ENCODE assay signal across 1 cellular context in the genomic region with DNA sequence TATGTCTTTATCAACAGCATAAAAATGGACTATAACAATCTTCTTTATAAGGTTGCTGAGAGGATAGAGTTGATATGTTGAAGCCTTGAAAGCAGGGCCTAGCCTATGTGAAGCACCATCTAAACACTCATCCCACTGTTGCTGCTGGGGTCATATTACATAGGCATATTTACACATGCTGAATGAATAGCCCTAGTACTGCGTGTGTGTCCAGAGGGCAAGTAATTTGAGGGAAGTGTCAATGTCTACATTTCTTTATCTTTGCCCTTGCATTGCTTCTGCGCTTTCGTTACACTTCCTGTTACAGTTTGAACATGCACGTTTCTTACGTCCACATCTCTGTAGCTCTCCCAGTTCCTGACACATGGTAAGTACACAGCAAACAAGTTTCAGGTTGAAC.
A peak's percentile ranks its signal among the peaks of the same experiment; 100 is the strongest.
TF ChIP-seq lines count a peak whose summit lies in the region.

No MANE protein-coding gene starts in this region.

TF ChIP-seq in HepG2, 621 proteins besides CTCF, POLR2A, EP300 and RAD21 (continued from another document and continues in another):
- TF ChIP-seq, protein P1, sequence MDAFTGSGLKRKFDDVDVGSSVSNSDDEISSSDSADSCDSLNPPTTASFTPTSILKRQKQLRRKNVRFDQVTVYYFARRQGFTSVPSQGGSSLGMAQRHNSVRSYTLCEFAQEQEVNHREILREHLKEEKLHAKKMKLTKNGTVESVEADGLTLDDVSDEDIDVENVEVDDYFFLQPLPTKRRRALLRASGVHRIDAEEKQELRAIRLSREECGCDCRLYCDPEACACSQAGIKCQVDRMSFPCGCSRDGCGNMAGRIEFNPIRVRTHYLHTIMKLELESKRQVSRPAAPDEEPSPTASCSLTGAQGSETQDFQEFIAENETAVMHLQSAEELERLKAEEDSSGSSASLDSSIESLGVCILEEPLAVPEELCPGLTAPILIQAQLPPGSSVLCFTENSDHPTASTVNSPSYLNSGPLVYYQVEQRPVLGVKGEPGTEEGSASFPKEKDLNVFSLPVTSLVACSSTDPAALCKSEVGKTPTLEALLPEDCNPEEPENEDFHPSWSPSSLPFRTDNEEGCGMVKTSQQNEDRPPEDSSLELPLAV (CRISPR knock-in tag; conservative IDR thresholded peaks at IDR 0.05; ENCODE audit: low read depth): no peak
- no peak for TF ChIP-seq ZNF256 (CRISPR knock-in tag; conservative IDR thresholded peaks at IDR 0.05)
- no peak for TF ChIP-seq SALL2 (CRISPR knock-in tag; IDR thresholded peaks at IDR 0.05)
- TF ChIP-seq, protein P2, sequence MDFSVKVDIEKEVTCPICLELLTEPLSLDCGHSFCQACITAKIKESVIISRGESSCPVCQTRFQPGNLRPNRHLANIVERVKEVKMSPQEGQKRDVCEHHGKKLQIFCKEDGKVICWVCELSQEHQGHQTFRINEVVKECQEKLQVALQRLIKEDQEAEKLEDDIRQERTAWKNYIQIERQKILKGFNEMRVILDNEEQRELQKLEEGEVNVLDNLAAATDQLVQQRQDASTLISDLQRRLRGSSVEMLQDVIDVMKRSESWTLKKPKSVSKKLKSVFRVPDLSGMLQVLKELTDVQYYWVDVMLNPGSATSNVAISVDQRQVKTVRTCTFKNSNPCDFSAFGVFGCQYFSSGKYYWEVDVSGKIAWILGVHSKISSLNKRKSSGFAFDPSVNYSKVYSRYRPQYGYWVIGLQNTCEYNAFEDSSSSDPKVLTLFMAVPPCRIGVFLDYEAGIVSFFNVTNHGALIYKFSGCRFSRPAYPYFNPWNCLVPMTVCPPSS (IDR thresholded peaks at IDR 0.05): no peak
- TF ChIP-seq, protein P3, sequence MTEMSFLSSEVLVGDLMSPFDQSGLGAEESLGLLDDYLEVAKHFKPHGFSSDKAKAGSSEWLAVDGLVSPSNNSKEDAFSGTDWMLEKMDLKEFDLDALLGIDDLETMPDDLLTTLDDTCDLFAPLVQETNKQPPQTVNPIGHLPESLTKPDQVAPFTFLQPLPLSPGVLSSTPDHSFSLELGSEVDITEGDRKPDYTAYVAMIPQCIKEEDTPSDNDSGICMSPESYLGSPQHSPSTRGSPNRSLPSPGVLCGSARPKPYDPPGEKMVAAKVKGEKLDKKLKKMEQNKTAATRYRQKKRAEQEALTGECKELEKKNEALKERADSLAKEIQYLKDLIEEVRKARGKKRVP (CRISPR knock-in tag; IDR thresholded peaks at IDR 0.05): no peak
- TF ChIP-seq SOX13 (IDR thresholded peaks at IDR 0.05): no peak
- peak in 1 of 2 experiments; percentile 64; a peak in 1 of 4 replicates for TF ChIP-seq SOX13 (CRISPR knock-in tag; conservative IDR thresholded peaks at IDR 0.05 in 1 of 2, IDR thresholded peaks at IDR 0.05 in 1 of 2)
- TF ChIP-seq, protein P4, sequence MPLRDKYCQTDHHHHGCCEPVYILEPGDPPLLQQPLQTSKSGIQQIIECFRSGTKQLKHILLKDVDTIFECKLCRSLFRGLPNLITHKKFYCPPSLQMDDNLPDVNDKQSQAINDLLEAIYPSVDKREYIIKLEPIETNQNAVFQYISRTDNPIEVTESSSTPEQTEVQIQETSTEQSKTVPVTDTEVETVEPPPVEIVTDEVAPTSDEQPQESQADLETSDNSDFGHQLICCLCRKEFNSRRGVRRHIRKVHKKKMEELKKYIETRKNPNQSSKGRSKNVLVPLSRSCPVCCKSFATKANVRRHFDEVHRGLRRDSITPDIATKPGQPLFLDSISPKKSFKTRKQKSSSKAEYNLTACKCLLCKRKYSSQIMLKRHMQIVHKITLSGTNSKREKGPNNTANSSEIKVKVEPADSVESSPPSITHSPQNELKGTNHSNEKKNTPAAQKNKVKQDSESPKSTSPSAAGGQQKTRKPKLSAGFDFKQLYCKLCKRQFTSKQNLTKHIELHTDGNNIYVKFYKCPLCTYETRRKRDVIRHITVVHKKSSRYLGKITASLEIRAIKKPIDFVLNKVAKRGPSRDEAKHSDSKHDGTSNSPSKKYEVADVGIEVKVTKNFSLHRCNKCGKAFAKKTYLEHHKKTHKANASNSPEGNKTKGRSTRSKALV (CRISPR knock-in tag; IDR thresholded peaks at IDR 0.05): no peak
- TF ChIP-seq, protein P5, sequence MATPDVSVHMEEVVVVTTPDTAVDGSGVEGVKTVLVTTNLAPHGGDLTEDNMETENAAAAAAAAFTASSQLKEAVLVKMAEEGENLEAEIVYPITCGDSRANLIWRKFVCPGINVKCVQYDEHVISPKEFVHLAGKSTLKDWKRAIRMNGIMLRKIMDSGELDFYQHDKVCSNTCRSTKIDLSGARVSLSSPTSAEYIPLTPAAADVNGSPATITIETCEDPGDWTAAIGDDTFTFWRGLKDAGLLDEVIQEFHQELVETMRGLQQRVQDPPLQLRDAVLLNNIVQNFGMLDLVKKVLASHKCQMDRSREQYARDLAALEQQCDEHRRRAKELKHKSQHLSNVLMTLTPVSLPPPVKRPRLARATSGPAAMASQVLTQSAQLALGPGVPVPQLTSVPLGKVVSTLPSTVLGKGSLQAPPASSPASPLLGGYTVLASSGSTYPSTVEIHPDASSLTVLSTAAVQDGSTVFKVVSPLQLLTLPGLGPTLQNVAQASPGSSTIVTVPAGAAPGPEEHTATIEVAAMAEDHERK (CRISPR knock-in tag; IDR thresholded peaks at IDR 0.05; ENCODE audit: low read depth): no peak
- TF ChIP-seq, protein P6, sequence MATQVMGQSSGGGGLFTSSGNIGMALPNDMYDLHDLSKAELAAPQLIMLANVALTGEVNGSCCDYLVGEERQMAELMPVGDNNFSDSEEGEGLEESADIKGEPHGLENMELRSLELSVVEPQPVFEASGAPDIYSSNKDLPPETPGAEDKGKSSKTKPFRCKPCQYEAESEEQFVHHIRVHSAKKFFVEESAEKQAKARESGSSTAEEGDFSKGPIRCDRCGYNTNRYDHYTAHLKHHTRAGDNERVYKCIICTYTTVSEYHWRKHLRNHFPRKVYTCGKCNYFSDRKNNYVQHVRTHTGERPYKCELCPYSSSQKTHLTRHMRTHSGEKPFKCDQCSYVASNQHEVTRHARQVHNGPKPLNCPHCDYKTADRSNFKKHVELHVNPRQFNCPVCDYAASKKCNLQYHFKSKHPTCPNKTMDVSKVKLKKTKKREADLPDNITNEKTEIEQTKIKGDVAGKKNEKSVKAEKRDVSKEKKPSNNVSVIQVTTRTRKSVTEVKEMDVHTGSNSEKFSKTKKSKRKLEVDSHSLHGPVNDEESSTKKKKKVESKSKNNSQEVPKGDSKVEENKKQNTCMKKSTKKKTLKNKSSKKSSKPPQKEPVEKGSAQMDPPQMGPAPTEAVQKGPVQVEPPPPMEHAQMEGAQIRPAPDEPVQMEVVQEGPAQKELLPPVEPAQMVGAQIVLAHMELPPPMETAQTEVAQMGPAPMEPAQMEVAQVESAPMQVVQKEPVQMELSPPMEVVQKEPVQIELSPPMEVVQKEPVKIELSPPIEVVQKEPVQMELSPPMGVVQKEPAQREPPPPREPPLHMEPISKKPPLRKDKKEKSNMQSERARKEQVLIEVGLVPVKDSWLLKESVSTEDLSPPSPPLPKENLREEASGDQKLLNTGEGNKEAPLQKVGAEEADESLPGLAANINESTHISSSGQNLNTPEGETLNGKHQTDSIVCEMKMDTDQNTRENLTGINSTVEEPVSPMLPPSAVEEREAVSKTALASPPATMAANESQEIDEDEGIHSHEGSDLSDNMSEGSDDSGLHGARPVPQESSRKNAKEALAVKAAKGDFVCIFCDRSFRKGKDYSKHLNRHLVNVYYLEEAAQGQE (IDR thresholded peaks at IDR 0.05; ENCODE audit: borderline replicate concordance in 1 of 2, low read depth in 1 of 2, low read length in 2 of 2): no peak; a peak in 1 of 4 replicates
- TF ChIP-seq ZNF703 (CRISPR knock-in tag; IDR thresholded peaks at IDR 0.05; ENCODE audit: borderline replicate concordance): no peak
- peak; percentile 69 for TF ChIP-seq REPIN1 (CRISPR knock-in tag; IDR thresholded peaks at IDR 0.05; ENCODE audit: borderline replicate concordance, low read depth)
- no peak for TF ChIP-seq ADNP (CRISPR knock-in tag; IDR thresholded peaks at IDR 0.05)
- TF ChIP-seq, protein P7, sequence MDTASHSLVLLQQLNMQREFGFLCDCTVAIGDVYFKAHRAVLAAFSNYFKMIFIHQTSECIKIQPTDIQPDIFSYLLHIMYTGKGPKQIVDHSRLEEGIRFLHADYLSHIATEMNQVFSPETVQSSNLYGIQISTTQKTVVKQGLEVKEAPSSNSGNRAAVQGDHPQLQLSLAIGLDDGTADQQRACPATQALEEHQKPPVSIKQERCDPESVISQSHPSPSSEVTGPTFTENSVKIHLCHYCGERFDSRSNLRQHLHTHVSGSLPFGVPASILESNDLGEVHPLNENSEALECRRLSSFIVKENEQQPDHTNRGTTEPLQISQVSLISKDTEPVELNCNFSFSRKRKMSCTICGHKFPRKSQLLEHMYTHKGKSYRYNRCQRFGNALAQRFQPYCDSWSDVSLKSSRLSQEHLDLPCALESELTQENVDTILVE (CRISPR knock-in tag; IDR thresholded peaks at IDR 0.05): no peak
- TF ChIP-seq, protein P8, sequence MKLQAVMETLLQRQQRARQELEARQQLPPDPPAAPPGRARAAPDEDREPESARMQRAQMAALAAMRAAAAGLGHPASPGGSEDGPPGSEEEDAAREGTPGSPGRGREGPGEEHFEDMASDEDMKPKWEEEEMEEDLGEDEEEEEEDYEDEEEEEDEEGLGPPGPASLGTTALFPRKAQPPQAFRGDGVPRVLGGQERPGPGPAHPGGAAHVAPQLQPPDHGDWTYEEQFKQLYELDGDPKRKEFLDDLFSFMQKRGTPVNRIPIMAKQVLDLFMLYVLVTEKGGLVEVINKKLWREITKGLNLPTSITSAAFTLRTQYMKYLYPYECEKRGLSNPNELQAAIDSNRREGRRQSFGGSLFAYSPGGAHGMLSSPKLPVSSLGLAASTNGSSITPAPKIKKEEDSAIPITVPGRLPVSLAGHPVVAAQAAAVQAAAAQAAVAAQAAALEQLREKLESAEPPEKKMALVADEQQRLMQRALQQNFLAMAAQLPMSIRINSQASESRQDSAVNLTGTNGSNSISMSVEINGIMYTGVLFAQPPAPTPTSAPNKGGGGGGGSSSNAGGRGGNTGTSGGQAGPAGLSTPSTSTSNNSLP (IDR thresholded peaks at IDR 0.05; ENCODE audit: low read depth, low read length): peak; percentile 70; the same call in 1 of the 2 replicates
- TF ChIP-seq ZNF333 (CRISPR knock-in tag; IDR thresholded peaks at IDR 0.05; ENCODE audit: borderline replicate concordance): no peak
- TF ChIP-seq, protein P9, sequence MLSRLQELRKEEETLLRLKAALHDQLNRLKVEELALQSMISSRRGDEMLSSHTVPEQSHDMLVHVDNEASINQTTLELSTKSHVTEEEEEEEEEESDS (CRISPR knock-in tag; IDR thresholded peaks at IDR 0.05; ENCODE audit: borderline replicate concordance): no peak
- TF ChIP-seq MEIS1 (CRISPR knock-in tag; IDR thresholded peaks at IDR 0.05; ENCODE audit: borderline replicate concordance): no peak
- no peak for TF ChIP-seq ZNF879 (CRISPR knock-in tag; IDR thresholded peaks at IDR 0.05)
- 0 out of 2 replicates have a peak, but pooled peaks have one; percentile 52 for TF ChIP-seq NFKBIZ (CRISPR knock-in tag; IDR thresholded peaks at IDR 0.05)
- 0 out of 2 replicates have a peak, but pooled peaks have one; percentile 19 for TF ChIP-seq HNF4G (IDR thresholded peaks at IDR 0.05; ENCODE audit: borderline replicate concordance, low read depth, low read length)
- no peak; the same call in 1 of the 2 replicates for TF ChIP-seq HNF4G (CRISPR knock-in tag; IDR thresholded peaks at IDR 0.05; ENCODE audit: borderline replicate concordance, low read depth)
- TF ChIP-seq, protein P10, sequence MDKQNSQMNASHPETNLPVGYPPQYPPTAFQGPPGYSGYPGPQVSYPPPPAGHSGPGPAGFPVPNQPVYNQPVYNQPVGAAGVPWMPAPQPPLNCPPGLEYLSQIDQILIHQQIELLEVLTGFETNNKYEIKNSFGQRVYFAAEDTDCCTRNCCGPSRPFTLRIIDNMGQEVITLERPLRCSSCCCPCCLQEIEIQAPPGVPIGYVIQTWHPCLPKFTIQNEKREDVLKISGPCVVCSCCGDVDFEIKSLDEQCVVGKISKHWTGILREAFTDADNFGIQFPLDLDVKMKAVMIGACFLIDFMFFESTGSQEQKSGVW (CRISPR knock-in tag; IDR thresholded peaks at IDR 0.05; ENCODE audit: borderline replicate concordance): no peak
- no peak for TF ChIP-seq ARHGAP35 (CRISPR knock-in tag; IDR thresholded peaks at IDR 0.05; ENCODE audit: borderline replicate concordance)
- peak; percentile 84; the same call in 1 of the 2 replicates for TF ChIP-seq FOXK1 (CRISPR knock-in tag; IDR thresholded peaks at IDR 0.05; ENCODE audit: borderline replicate concordance, low read depth)
- TF ChIP-seq ZNF432 (CRISPR knock-in tag; IDR thresholded peaks at IDR 0.05; ENCODE audit: borderline replicate concordance): 0 out of 2 replicates have a peak, but pooled peaks have one; percentile 19
- no peak for TF ChIP-seq NPAS2 (CRISPR knock-in tag; IDR thresholded peaks at IDR 0.05; ENCODE audit: borderline replicate concordance)
- TF ChIP-seq ZNF644 (CRISPR knock-in tag; IDR thresholded peaks at IDR 0.05; ENCODE audit: low read depth): peak; percentile 79
- peak; percentile 74; the same call in 1 of the 2 replicates for TF ChIP-seq RXRB (CRISPR knock-in tag; IDR thresholded peaks at IDR 0.05; ENCODE audit: borderline replicate concordance)
- TF ChIP-seq, protein P11, sequence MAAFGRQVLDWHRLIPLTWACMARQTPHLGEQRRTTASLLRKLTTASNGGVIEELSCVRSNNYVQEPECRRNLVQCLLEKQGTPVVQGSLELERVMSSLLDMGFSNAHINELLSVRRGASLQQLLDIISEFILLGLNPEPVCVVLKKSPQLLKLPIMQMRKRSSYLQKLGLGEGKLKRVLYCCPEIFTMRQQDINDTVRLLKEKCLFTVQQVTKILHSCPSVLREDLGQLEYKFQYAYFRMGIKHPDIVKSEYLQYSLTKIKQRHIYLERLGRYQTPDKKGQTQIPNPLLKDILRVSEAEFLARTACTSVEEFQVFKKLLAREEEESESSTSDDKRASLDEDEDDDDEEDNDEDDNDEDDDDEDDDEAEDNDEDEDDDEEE (CRISPR knock-in tag; IDR thresholded peaks at IDR 0.05): no peak
- TF ChIP-seq PLRG1 (conservative IDR thresholded peaks at IDR 0.05): no peak
- no peak for TF ChIP-seq U2AF1 (optimal IDR thresholded peaks at IDR 0.05; ENCODE audit: low read depth, low read length)
- TF ChIP-seq, protein P12, sequence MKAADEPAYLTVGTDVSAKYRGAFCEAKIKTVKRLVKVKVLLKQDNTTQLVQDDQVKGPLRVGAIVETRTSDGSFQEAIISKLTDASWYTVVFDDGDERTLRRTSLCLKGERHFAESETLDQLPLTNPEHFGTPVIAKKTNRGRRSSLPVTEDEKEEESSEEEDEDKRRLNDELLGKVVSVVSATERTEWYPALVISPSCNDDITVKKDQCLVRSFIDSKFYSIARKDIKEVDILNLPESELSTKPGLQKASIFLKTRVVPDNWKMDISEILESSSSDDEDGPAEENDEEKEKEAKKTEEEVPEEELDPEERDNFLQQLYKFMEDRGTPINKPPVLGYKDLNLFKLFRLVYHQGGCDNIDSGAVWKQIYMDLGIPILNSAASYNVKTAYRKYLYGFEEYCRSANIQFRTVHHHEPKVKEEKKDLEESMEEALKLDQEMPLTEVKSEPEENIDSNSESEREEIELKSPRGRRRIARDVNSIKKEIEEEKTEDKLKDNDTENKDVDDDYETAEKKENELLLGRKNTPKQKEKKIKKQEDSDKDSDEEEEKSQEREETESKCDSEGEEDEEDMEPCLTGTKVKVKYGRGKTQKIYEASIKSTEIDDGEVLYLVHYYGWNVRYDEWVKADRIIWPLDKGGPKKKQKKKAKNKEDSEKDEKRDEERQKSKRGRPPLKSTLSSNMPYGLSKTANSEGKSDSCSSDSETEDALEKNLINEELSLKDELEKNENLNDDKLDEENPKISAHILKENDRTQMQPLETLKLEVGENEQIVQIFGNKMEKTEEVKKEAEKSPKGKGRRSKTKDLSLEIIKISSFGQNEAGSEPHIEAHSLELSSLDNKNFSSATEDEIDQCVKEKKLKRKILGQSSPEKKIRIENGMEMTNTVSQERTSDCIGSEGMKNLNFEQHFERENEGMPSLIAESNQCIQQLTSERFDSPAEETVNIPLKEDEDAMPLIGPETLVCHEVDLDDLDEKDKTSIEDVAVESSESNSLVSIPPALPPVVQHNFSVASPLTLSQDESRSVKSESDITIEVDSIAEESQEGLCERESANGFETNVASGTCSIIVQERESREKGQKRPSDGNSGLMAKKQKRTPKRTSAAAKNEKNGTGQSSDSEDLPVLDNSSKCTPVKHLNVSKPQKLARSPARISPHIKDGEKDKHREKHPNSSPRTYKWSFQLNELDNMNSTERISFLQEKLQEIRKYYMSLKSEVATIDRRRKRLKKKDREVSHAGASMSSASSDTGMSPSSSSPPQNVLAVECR (CRISPR knock-in tag; IDR thresholded peaks at IDR 0.05; ENCODE audit: borderline replicate concordance): no peak
